In the genomic region with DNA sequence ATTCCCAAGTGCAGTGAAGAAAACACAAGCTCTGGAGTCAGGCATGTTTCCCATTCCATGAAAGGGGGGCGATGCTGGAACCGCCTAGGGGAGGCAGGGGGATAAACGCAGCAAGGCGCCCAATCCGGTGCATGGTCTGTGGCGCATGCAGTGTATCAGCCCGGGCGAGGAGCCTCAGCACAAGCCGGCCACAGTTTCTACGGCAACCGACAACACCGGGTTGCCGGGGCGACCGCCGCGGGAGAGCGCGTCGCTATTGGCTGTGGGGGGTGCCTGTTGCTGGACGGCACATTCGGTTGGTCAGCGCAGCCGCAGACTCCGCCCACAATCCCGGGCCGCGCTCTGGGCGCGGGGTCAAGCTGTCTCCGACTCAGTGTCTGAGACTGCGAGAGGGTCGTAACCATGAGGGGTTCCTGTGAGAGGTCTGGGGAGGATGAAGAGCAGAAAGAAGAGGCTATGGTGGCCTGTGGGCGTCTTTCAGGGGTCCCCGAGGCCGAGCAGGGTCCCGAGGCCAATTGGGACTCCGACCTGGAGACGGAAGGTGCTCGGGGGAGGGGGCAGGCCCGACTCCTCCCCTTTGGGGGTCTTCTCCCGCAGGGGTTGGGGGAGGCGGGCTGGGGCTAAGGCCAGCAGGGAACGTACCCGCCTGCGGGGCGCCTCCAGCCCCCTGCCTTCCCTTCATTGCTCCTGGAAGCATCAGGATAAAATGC, we compare ENCODE assay signal across 9 cellular contexts. TPM values are rescaled to one million over a fixed set of nuclear protein-coding genes. Genes with fewer than 3 reads are reported as not detected.
DNase-seq lines count a peak whose midpoint lies in the region; ATAC-seq and TF ChIP-seq lines count a peak whose summit lies in the region.
"Had no signal": no experiment of that assay in that cellular context is flagged by ENCODE, and none has a peak within 500 bp of the region (broad histone marks: within the 10 kb centered on the region; RNA-seq: fewer than 3 reads in every experiment).

LRRC74B (plus strand) TSS at position 362 of the 710 bp plus-strand sequence; CDS start at position 403, 41 bp downstream.

- H3F3A ChIP-seq in GM23338 (replicated peaks; ENCODE audit: low read depth) = 0 out of 2 replicates have a peak, but pooled peaks cover 4% of the 10 kb centered on the region

- H3K9me2 ChIP-seq in GM23338 (ENCODE audit: insufficient read depth) = no peaks in the 10 kb centered on the region

- H3K27me3 ChIP-seq in GM23338 (ENCODE audit: insufficient read depth) (no peaks in the 10 kb centered on the region), osteoblast (ENCODE audit: insufficient read depth, low read length) (no peaks in the 10 kb centered on the region)

- peak within 1 kb of the TSS; percentile 88 for H3K4me2 ChIP-seq in GM23338
- peak within 1 kb of the TSS; percentile 88 for H3K4me2 ChIP-seq in osteoblast (ENCODE audit: insufficient read depth, low read length)

- ATAC-seq in GM23338 = peak; percentile 97
- ATAC-seq in SK-N-SH treated with all-trans-retinoic acid at 6 μM for 48 hours = peak; percentile 98
- peak; percentile 92 for ATAC-seq in activated naive CD8-positive, alpha-beta T cell treated with anti-CD3 and anti-CD28 coated beads, Interleukin-2, amount 10 ng/mL, durations not matched to agents 7 days and 5 days (ENCODE audit: low read depth)
- peak; percentile 95 for ATAC-seq in Right ventricle myocardium inferior

- peak within 1 kb of the TSS; percentile 95 for H2AFZ ChIP-seq in GM23338
- H2AFZ ChIP-seq in osteoblast (ENCODE audit: low read length) = peak within 1 kb of the TSS; percentile 99

- H3K4me1 ChIP-seq in GM23338 (ENCODE audit: insufficient read depth) (no peaks in the 10 kb centered on the region), osteoblast (ENCODE audit: insufficient read depth, low read length) (peaks cover 44% of the 10 kb centered on the region)

- POLR2A ChIA-PET in activated naive CD8-positive, alpha-beta T cell treated with anti-CD3 and anti-CD28 coated beads, Interleukin-2, amount 10 ng/mL, durations not matched to agents 7 days and 5 days (lab: Charles Lee) = interaction anchor here (1.4 kb wide), 1 partner anchor 10 kb away, joined by 5 read pairs; no protein-coding TSS in a partner anchor

- no peak for TF ChIP-seq CTCF in GM23338 (conservative IDR thresholded peaks at IDR 0.05; ENCODE audit: low read depth in 2 of 2)
- no peak for TF ChIP-seq CTCF in NB4 (IDR thresholded peaks at IDR 0.05; ENCODE audit: low read depth, low read length)
- TF ChIP-seq CTCF in osteoblast (IDR thresholded peaks at IDR 0.05; ENCODE audit: extremely low read depth, low read depth, low read length) = no peak

- in situ Hi-C loops in Caki2 (cut with HindIII; ENCODE audit: low pct_unique_long_range_greater_than_20kb, low sequenced_read_pairs) = no loop called here

- H3K27ac ChIP-seq in GM23338 (ENCODE audit: low read depth) = no peak within 1 kb of the TSS
- H3K27ac ChIP-seq in osteoblast (ENCODE audit: low read depth, low read length) = peak within 1 kb of the TSS; percentile 95
- peak within 1 kb of the TSS; percentile 33 for H3K27ac ChIP-seq in temporal lobe (ENCODE audit: low read depth, low read length)
- H3K27ac ChIP-seq: VCaP had no signal

- H3K27ac Mint-ChIP-seq in GM23338 = no peak within 1 kb of the TSS
- peak within 1 kb of the TSS; percentile 70 for H3K27ac Mint-ChIP-seq in activated naive CD8-positive, alpha-beta T cell treated with anti-CD3 and anti-CD28 coated beads, Interleukin-2, amount 10 ng/mL, durations not matched to agents 7 days and 5 days

- H3K4me3 ChIP-seq in GM23338 (peak within 1 kb of the TSS; percentile 91), NB4 (ENCODE audit: low read depth, low read length) (peak within 1 kb of the TSS; percentile 32), osteoblast (ENCODE audit: insufficient read depth, low read length) (peak within 1 kb of the TSS; percentile 79)

- TF ChIP-seq POLR2A in NB4 (IDR thresholded peaks at IDR 0.05; ENCODE audit: extremely low read depth, insufficient read length) = no peak

- H3K9me3 Mint-ChIP-seq in GM23338 = no peaks in the 10 kb centered on the region
- no peaks in the 10 kb centered on the region for H3K9me3 Mint-ChIP-seq in activated naive CD8-positive, alpha-beta T cell treated with anti-CD3 and anti-CD28 coated beads, Interleukin-2, amount 10 ng/mL, durations not matched to agents 7 days and 5 days

- H3K36me3 ChIP-seq in GM23338 (ENCODE audit: insufficient read depth) (no peaks in the 10 kb centered on the region), osteoblast (ENCODE audit: insufficient read depth, low read length) (no peaks in the 10 kb centered on the region)

- H3K79me2 ChIP-seq in GM23338 (replicated peaks; ENCODE audit: insufficient read depth) = no peaks in the 10 kb centered on the region
- H3K79me2 ChIP-seq in osteoblast (ENCODE audit: insufficient read depth, low read length) = no peaks in the 10 kb centered on the region

- intact Hi-C loops in Right ventricle myocardium inferior (cut with DNase I) = no loop called here

- no peaks in the 10 kb centered on the region for H3K36me3 Mint-ChIP-seq in GM23338 (ENCODE audit: low read depth)
- H3K36me3 Mint-ChIP-seq in activated naive CD8-positive, alpha-beta T cell treated with anti-CD3 and anti-CD28 coated beads, Interleukin-2, amount 10 ng/mL, durations not matched to agents 7 days and 5 days = no peaks in the 10 kb centered on the region

- H3K27me3 Mint-ChIP-seq in GM23338 (ENCODE audit: insufficient read depth, low read depth, poor library complexity) = peaks cover 25% of the 10 kb centered on the region
- H3K27me3 Mint-ChIP-seq in activated naive CD8-positive, alpha-beta T cell treated with anti-CD3 and anti-CD28 coated beads, Interleukin-2, amount 10 ng/mL, durations not matched to agents 7 days and 5 days = peaks cover 19% of the 10 kb centered on the region

- peaks cover 15% of the 10 kb centered on the region for H3K4me1 Mint-ChIP-seq in GM23338
- peaks cover 21% of the 10 kb centered on the region for H3K4me1 Mint-ChIP-seq in activated naive CD8-positive, alpha-beta T cell treated with anti-CD3 and anti-CD28 coated beads, Interleukin-2, amount 10 ng/mL, durations not matched to agents 7 days and 5 days

- H4K20me1 ChIP-seq in GM23338 (replicated peaks; ENCODE audit: insufficient read depth) (no peaks in the 10 kb centered on the region), osteoblast (ENCODE audit: insufficient read depth, low read length) (no peaks in the 10 kb centered on the region)

- peak; percentile 92 for DNase-seq in Caki2 (ENCODE audit: low read depth)
- DNase-seq in GM23338 (ENCODE audit: low spot score) = peak; percentile 97
- peak; percentile 88 for DNase-seq in NB4 (ENCODE audit: low read depth)
- peak; percentile 82 for DNase-seq in activated naive CD8-positive, alpha-beta T cell treated with anti-CD3 and anti-CD28 coated beads, Interleukin-2, amount 10 ng/mL, durations not matched to agents 7 days and 5 days
- DNase-seq in Right ventricle myocardium inferior (ENCODE audit: missing footprints) = peak; percentile 93
- DNase-seq in osteoblast (ENCODE audit: insufficient read length, low spot score, missing footprints) = peak; percentile 99

- peak within 1 kb of the TSS; percentile 88 for H3K4me3 Mint-ChIP-seq in GM23338
- peak within 1 kb of the TSS; percentile 68 for H3K4me3 Mint-ChIP-seq in activated naive CD8-positive, alpha-beta T cell treated with anti-CD3 and anti-CD28 coated beads, Interleukin-2, amount 10 ng/mL, durations not matched to agents 7 days and 5 days

- H3K9me3 ChIP-seq in osteoblast (ENCODE audit: low read depth, low read length) = no peaks in the 10 kb centered on the region

TF ChIP-seq in GM23338, 12 proteins besides CTCF, POLR2A, EP300 and RAD21:
- TF ChIP-seq CREB1 (CRISPR knock-in tag; IDR thresholded peaks at IDR 0.05; ENCODE audit: low read depth) (0 out of 2 replicates have a peak, but pooled peaks have one; percentile 18), POLR2AphosphoS5 (IDR thresholded peaks at IDR 0.05; ENCODE audit: low read depth) (peak; percentile 45; the same call in 1 of the 2 replicates), EZH2 (IDR thresholded peaks at IDR 0.05; ENCODE audit: low read depth, unreplicated experiment) (no peak)

TF ChIP-seq in SK-N-SH treated with all-trans-retinoic acid at 6 μM for 48 hours, 23 proteins besides CTCF, POLR2A, EP300 and RAD21:
- TF ChIP-seq ZNF8 (CRISPR knock-in tag; IDR thresholded peaks at IDR 0.05) (no peak), ZC3H10 (CRISPR knock-in tag; IDR thresholded peaks at IDR 0.05) (no peak)

RNA-seq across cellular contexts. Expression of gene LRRC74B, which starts in this region (rescaled TPM):
- total RNA-seq in Caki2 (2014; rRNA removed; shearing (Covaris generic); ENCODE audit: low replicate concordance) = not detected in 2 replicates
- not detected in 2 replicates for total RNA-seq in GM23338 (2014; rRNA removed; shearing (Covaris generic))
- not detected in 2 replicates for polyA plus RNA-seq in GM23338 (2016; fragmentation: Nextera tagmentation; extraction: Ambion mirVana)
- total RNA-seq in activated naive CD8-positive, alpha-beta T cell treated with anti-CD3 and anti-CD28 coated beads, Interleukin-2, amount 10 ng/mL, durations not matched to agents 7 days and 5 days = not detected
- total RNA-seq in Right ventricle myocardium inferior = not detected
- total RNA-seq in osteoblast = under 0.01 TPM in 1 of 2 replicates, not detected in the other
- not detected for total RNA-seq in temporal lobe

Comparison
In these comparisons a context has a peak if more than half of its experiments do, and no peak if none do; other contexts are left out.
1. Peak in DNase-seq in Caki2; RNA of the gene not detected or under 1 TPM.
2. Peak in DNase-seq, ATAC-seq, H3K4me3 ChIP-seq and H3K4me2 ChIP-seq in GM23338; RNA of the gene not detected or under 1 TPM.
3. Peak in DNase-seq and ATAC-seq in activated naive CD8-positive, alpha-beta T cell treated with anti-CD3 and anti-CD28 coated beads, Interleukin-2, amount 10 ng/mL, durations not matched to agents 7 days and 5 days; RNA of the gene not detected or under 1 TPM.
4. Peak in DNase-seq and ATAC-seq in Right ventricle myocardium inferior; RNA of the gene not detected or under 1 TPM.
5. Peak in DNase-seq, H3K4me3 ChIP-seq, H3K27ac ChIP-seq and H3K4me2 ChIP-seq in osteoblast; RNA of the gene not detected or under 1 TPM.
6. H3K4me3 ChIP-seq: peak in every context shown above with its lines; median percentile 91 in GM23338; 79 in osteoblast; 32 in NB4.